Comparison of ENCODE assay signal across 23 cellular contexts in the genomic region with DNA sequence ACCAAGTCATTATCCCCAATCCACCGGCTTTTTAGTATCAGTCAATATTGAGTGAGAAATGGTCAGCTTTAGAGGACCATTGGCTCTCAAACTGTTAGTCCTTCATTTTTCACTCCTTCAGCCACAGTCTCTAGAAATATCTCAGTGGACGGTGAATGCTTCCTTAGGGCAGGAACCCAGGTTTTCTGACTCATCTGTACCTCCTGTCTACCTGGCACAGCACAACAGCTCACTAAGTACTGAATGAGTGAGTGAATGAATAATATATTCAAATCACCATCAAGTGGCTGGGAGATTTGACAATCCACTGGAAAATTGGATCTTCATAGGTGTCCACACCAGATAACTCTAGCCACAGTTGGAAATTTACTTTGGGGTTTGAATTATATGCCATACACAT.
DNase-seq lines count a peak whose midpoint lies in the region; ATAC-seq and TF ChIP-seq lines count a peak whose summit lies in the region.
"Had no signal": no experiment of that assay in that cellular context is flagged by ENCODE, and none has a peak within 500 bp of the region (broad histone marks: within the 10 kb centered on the region; RNA-seq: fewer than 3 reads in every experiment).

No MANE protein-coding gene starts in this region.

- no peak overlapping the region for H3K4me3 Mint-ChIP-seq in activated naive CD4-positive, alpha-beta T cell treated with anti-CD3 and anti-CD28 coated beads, Interleukin-2, amount 10 ng/mL, durations not matched to agents 7 days and 5 days
- H3K4me3 Mint-ChIP-seq: CD8-positive, alpha-beta memory T cell had no signal

- intact Hi-C loops in mammary epithelial cell (cut with micrococcal nuclease) = no loop called here

- no TSS peak for BruUV-seq in mammary epithelial cell (replicated peaks; lab: Mats Ljungman, UMichigan)

- WGBS in mammary epithelial cell (ENCODE audit: low coverage, missing lambda C conversion rate) = 50% methylated on average over 2 of the region's 2 CpGs

- ATAC-seq in foreskin keratinocyte = peak; percentile 87
- ATAC-seq in HG02678 (IDR thresholded peaks at IDR 0.05; ENCODE audit: unreplicated experiment) = no peak
- ATAC-seq: HCT116, HepG2, Panc1 had no signal

- DNase-seq in NCI-H526 treated with DMSO at 0.1 percent for 48 hours (lab: John Stamatoyannopoulos, UW) (peak; percentile 41), mammary epithelial cell (peak; percentile 44), foreskin keratinocyte (peak; percentile 37 to 64), renal cortical epithelial cell (ENCODE audit: low read depth) (peak; percentile 16), coronary artery (ENCODE audit: low spot score) (no peak)
- no peak for DNase-seq in activated naive CD4-positive, alpha-beta T cell treated with anti-CD3 and anti-CD28 coated beads, Interleukin-2, amount 10 ng/mL, durations not matched to agents 7 days and 5 days
- DNase-seq: CD8-positive, alpha-beta memory T cell; DMS 273 treated with DMSO at 0.1 percent for 48 hours; DMS79 treated with DMSO at 0.1 percent for 48 hours; Karpas-422; NCI-H1105; NCI-H1436 treated with DMSO at 0.1 percent for 48 hours; NCI-H187 treated with DMSO at 0.1 percent for 48 hours; NCI-H2107; NCI-H446; NCI-H524 treated with DMSO at 0.1 percent for 48 hours; SIG-M5 had no signal

- no peaks in the 10 kb centered on the region for H3K27me3 Mint-ChIP-seq in activated naive CD4-positive, alpha-beta T cell treated with anti-CD3 and anti-CD28 coated beads, Interleukin-2, amount 10 ng/mL, durations not matched to agents 7 days and 5 days
- H3K27me3 Mint-ChIP-seq: CD8-positive, alpha-beta memory T cell had no signal

- CTCF ChIA-PET in mammary epithelial cell (lab: Charles Lee; ENCODE audit: low non-redundant PET) = no interaction called here
- CTCF ChIA-PET in activated naive CD4-positive, alpha-beta T cell treated with anti-CD3 and anti-CD28 coated beads, Interleukin-2, amount 10 ng/mL, durations not matched to agents 7 days and 5 days (lab: Charles Lee) = no interaction called here

- no peak overlapping the region for H3K27ac ChIP-seq in mammary epithelial cell (ENCODE audit: insufficient read depth, low read depth, low read length)
- no peak overlapping the region for H3K27ac ChIP-seq in foreskin keratinocyte
- H3K27ac ChIP-seq in coronary artery = no peak overlapping the region
- H3K27ac ChIP-seq: SK-N-MC had no signal

- H3K4me1 ChIP-seq in mammary epithelial cell (ENCODE audit: insufficient read depth, low read length) = peaks cover 10% of the 10 kb centered on the region
- H3K4me1 ChIP-seq in foreskin keratinocyte = no peaks in the 10 kb centered on the region

- H3K36me3 Mint-ChIP-seq in activated naive CD4-positive, alpha-beta T cell treated with anti-CD3 and anti-CD28 coated beads, Interleukin-2, amount 10 ng/mL, durations not matched to agents 7 days and 5 days = no peaks in the 10 kb centered on the region
- H3K36me3 Mint-ChIP-seq: CD14-positive monocyte; CD8-positive, alpha-beta memory T cell had no signal

- in situ Hi-C loops in mammary epithelial cell (cut with MboI; ENCODE audit: low sequenced_read_pairs in 2 of 2) = no loop called here

- TF ChIP-seq CTCF in mammary epithelial cell (conservative IDR thresholded peaks at IDR 0.05 in 1 of 2, IDR thresholded peaks at IDR 0.05 in 1 of 2; ENCODE audit: extremely low read depth in 1 of 2, insufficient read depth in 1 of 2, low read depth in 1 of 2, low read length in 2 of 2) = peak in 1 of 2 donors; percentile 6
- peak; percentile 8 for TF ChIP-seq CTCF in foreskin keratinocyte (conservative IDR thresholded peaks at IDR 0.05)
- TF ChIP-seq CTCF in coronary artery (IDR thresholded peaks at IDR 0.05) = no peak

- dilution Hi-C loops in mammary epithelial cell (cut with HindIII; ENCODE audit: low sequenced_read_pairs) = no loop called here

- no peaks in the 10 kb centered on the region for H4K20me1 ChIP-seq in mammary epithelial cell (ENCODE audit: insufficient read depth, low read length)

- H3K27me3 ChIP-seq in mammary epithelial cell (ENCODE audit: insufficient read depth, low read length) (no peaks in the 10 kb centered on the region), foreskin keratinocyte (no peaks in the 10 kb centered on the region)

- no peaks in the 10 kb centered on the region for H3K79me2 ChIP-seq in mammary epithelial cell (ENCODE audit: insufficient read depth, low read length)

- H3K9me3 ChIP-seq in mammary epithelial cell (replicated peaks; ENCODE audit: insufficient read depth, low read length) = no peaks in the 10 kb centered on the region

- no peak overlapping the region for H2AFZ ChIP-seq in mammary epithelial cell (ENCODE audit: low read depth, low read length)

- H3K4me3 ChIP-seq in mammary epithelial cell (replicated peaks in 1 of 3; ENCODE audit: insufficient read depth in 1 of 3, low read depth in 2 of 3, low read length in 3 of 3) = no peak overlapping the region
- no peak overlapping the region for H3K4me3 ChIP-seq in coronary artery
- H3K4me3 ChIP-seq: SK-N-MC had no signal

- no peaks in the 10 kb centered on the region for H3K4me1 Mint-ChIP-seq in activated naive CD4-positive, alpha-beta T cell treated with anti-CD3 and anti-CD28 coated beads, Interleukin-2, amount 10 ng/mL, durations not matched to agents 7 days and 5 days
- H3K4me1 Mint-ChIP-seq: CD8-positive, alpha-beta memory T cell had no signal

- H3K4me2 ChIP-seq in mammary epithelial cell (ENCODE audit: insufficient read depth, low read depth, low read length) = no peak overlapping the region

- H3K27ac Mint-ChIP-seq in activated naive CD4-positive, alpha-beta T cell treated with anti-CD3 and anti-CD28 coated beads, Interleukin-2, amount 10 ng/mL, durations not matched to agents 7 days and 5 days = no peak overlapping the region
- H3K27ac Mint-ChIP-seq: CD8-positive, alpha-beta memory T cell had no signal

- no peaks in the 10 kb centered on the region for H3K9me3 Mint-ChIP-seq in activated naive CD4-positive, alpha-beta T cell treated with anti-CD3 and anti-CD28 coated beads, Interleukin-2, amount 10 ng/mL, durations not matched to agents 7 days and 5 days

- no peak overlapping the region for H3K9ac ChIP-seq in mammary epithelial cell (ENCODE audit: insufficient read depth, low read length)

- H3K36me3 ChIP-seq in mammary epithelial cell (ENCODE audit: insufficient read depth, low read length) = no peaks in the 10 kb centered on the region

Comparison
In these comparisons a context has a peak if more than half of its experiments do, and no peak if none do; other contexts are left out.
1. DNase-seq: peak in NCI-H526 treated with DMSO at 0.1 percent for 48 hours (single experiment), mammary epithelial cell (single experiment), foreskin keratinocyte (2 of 2) and renal cortical epithelial cell (single experiment); none in activated naive CD4-positive, alpha-beta T cell treated with anti-CD3 and anti-CD28 coated beads, Interleukin-2, amount 10 ng/mL, durations not matched to agents 7 days and 5 days (single experiment) and coronary artery (single experiment).